Comparison of ENCODE assay signal across 8 cellular contexts in genomic region chr1:12166834-12167492, GRCh38. TPM values are rescaled to one million over a fixed set of nuclear protein-coding genes. Genes with fewer than 3 reads are reported as not detected.
A peak's percentile ranks its signal among the peaks of the same experiment; 100 is the strongest.
DNase-seq lines count a peak whose midpoint lies in the region; ATAC-seq and TF ChIP-seq lines count a peak whose summit lies in the region.

Gene TNFRSF1B, plus strand, starts transcription at chr1:12166991. Its CDS starts 101 bp downstream, at chr1:12167092.

- no peaks in the 10 kb centered on the region for H3K27me3 Mint-ChIP-seq in activated T-cell treated with anti-CD3 and anti-CD28 coated beads, Interleukin-2, amount 50 U/mL, for 4 hours (ENCODE audit: low read depth)
- peaks cover 47% of the 10 kb centered on the region for H3K27me3 Mint-ChIP-seq in nephron (ENCODE audit: low read depth)

- peak within 1 kb of the TSS; percentile 3; the same call in 1 of the 2 replicates for H3K9ac ChIP-seq in DND-41 (ENCODE audit: low read depth, low read length)

- no peaks in the 10 kb centered on the region for H3K79me2 ChIP-seq in DND-41 (ENCODE audit: insufficient read depth, low read length)

- H3K4me3 Mint-ChIP-seq in activated T-cell treated with anti-CD3 and anti-CD28 coated beads, Interleukin-2, amount 50 U/mL, for 4 hours: peak within 1 kb of the TSS; percentile 100
- H3K4me3 Mint-ChIP-seq in nephron: peak within 1 kb of the TSS; percentile 83 to 90 (median 87)

- TF ChIP-seq CTCF in DND-41 (IDR thresholded peaks at IDR 0.05; ENCODE audit: borderline replicate concordance, extremely low read depth, low read length, poor library complexity, severe bottlenecking): no peak
- TF ChIP-seq CTCF in nephron (IDR thresholded peaks at IDR 0.05; ENCODE audit: unreplicated experiment in 3 of 3): no peak
- no peak for TF ChIP-seq CTCF in thyroid gland (IDR thresholded peaks at IDR 0.05)

- H3K9me3 ChIP-seq in DND-41 (ENCODE audit: insufficient read depth, low read length, severe bottlenecking): no peaks in the 10 kb centered on the region
- H3K9me3 ChIP-seq in thyroid gland: no peaks in the 10 kb centered on the region

- DNase-seq in DND-41 (peak; percentile 44), NOMO-1 (lab: John Stamatoyannopoulos, UW; ENCODE audit: unreplicated experiment in 2 of 2) (peak; percentile 40 to 75), fibroblast of gingiva (ENCODE audit: low read depth) (peak; percentile 31), thyroid gland (peak; percentile 59 to 60)
- DNase-seq in activated T-cell treated with anti-CD3 and anti-CD28 coated beads, Interleukin-2, amount 50 U/mL, for 4 hours: peak; percentile 70

- peaks cover 64% of the 10 kb centered on the region for H3K4me1 Mint-ChIP-seq in activated T-cell treated with anti-CD3 and anti-CD28 coated beads, Interleukin-2, amount 50 U/mL, for 4 hours (ENCODE audit: low read depth)
- H3K4me1 Mint-ChIP-seq in nephron: peaks cover 20% of the 10 kb centered on the region

- H3K4me3 ChIP-seq in DND-41 (ENCODE audit: low read depth in 1 of 2, low read length in 2 of 2): peak within 1 kb of the TSS in 1 of 2 experiments; percentile 35; a peak in 2 of 4 replicates
- H3K4me3 ChIP-seq in thyroid gland (replicated peaks in 1 of 3): peak within 1 kb of the TSS in 2 of 3 donors; percentile 32 to 66

- intact Hi-C loops in thyroid gland (cut with DNase I): no loop called here

- TF ChIP-seq POLR2A in thyroid gland (IDR thresholded peaks at IDR 0.05): peak in 1 of 2 donors; percentile 74

- H2AFZ ChIP-seq in DND-41 (ENCODE audit: low read depth, low read length): no peak within 1 kb of the TSS

- peak; percentile 63 for ATAC-seq in DND-41 (ENCODE audit: insufficient read depth, low read depth)
- peak; percentile 49 for ATAC-seq in GM21528 (IDR thresholded peaks at IDR 0.05; ENCODE audit: low FRiP score, unreplicated experiment)
- peak; percentile 72 to 74 for ATAC-seq in activated T-cell treated with anti-CD3 and anti-CD28 coated beads, Interleukin-2, amount 50 U/mL, for 4 hours
- ATAC-seq in HG02840 (IDR thresholded peaks at IDR 0.05; ENCODE audit: low FRiP score, unreplicated experiment): no peak

- H4K20me1 ChIP-seq in DND-41 (ENCODE audit: insufficient read depth, low read length): peaks cover 29% of the 10 kb centered on the region

- peak within 1 kb of the TSS; percentile 64 for H3K4me2 ChIP-seq in DND-41 (ENCODE audit: insufficient read depth, low read length)

- no peaks in the 10 kb centered on the region for H3K36me3 ChIP-seq in DND-41 (ENCODE audit: insufficient read depth, low read length)
- no peaks in the 10 kb centered on the region for H3K36me3 ChIP-seq in thyroid gland

- WGBS in thyroid gland, 2 donors: 3 to 8% methylated on average over 14 to 30 of the region's 79 CpGs

- peaks cover 5% of the 10 kb centered on the region for H3K9me3 Mint-ChIP-seq in activated T-cell treated with anti-CD3 and anti-CD28 coated beads, Interleukin-2, amount 50 U/mL, for 4 hours
- no peaks in the 10 kb centered on the region for H3K9me3 Mint-ChIP-seq in nephron

- peaks cover 30% of the 10 kb centered on the region for H3K36me3 Mint-ChIP-seq in activated T-cell treated with anti-CD3 and anti-CD28 coated beads, Interleukin-2, amount 50 U/mL, for 4 hours (ENCODE audit: insufficient read depth)
- H3K36me3 Mint-ChIP-seq in nephron (ENCODE audit: low read depth): no peaks in the 10 kb centered on the region

- no peak within 1 kb of the TSS for H3K27ac ChIP-seq in DND-41 (ENCODE audit: low read length)
- peak within 1 kb of the TSS; percentile 2 to 71 (median 64) for H3K27ac ChIP-seq in thyroid gland

- peak within 1 kb of the TSS in 2 of 3 experiments; percentile 53 to 69 for H3K27ac Mint-ChIP-seq in nephron

- peaks cover 62% of the 10 kb centered on the region for H3K27me3 ChIP-seq in DND-41 (ENCODE audit: insufficient read depth, low read length, poor library complexity)
- no peaks in the 10 kb centered on the region for H3K27me3 ChIP-seq in thyroid gland

- peaks cover 23% of the 10 kb centered on the region for H3K4me1 ChIP-seq in DND-41 (ENCODE audit: insufficient read depth, low read length)
- H3K4me1 ChIP-seq in thyroid gland: peaks cover 4 to 25% of the 10 kb centered on the region in 2 donors

RNA-seq across cellular contexts. Expression of gene TNFRSF1B, which starts in this region (rescaled TPM):
- total RNA-seq in activated T-cell treated with anti-CD3 and anti-CD28 coated beads, Interleukin-2, amount 50 U/mL, for 4 hours: 100 to 1,000 TPM; 218 to 255 (median 229) TPM
- total RNA-seq in thyroid gland: 10 to 100 TPM in 2 of 4 donors, 1 to 10 TPM in 2; 4.4 to 20.4 (median 9.0) TPM

Comparison
In these comparisons a context has a peak if more than half of its experiments do, and no peak if none do; other contexts are left out.
1. RNA of gene TNFRSF1B (total RNA-seq): 218 to 255 TPM in activated T-cell treated with anti-CD3 and anti-CD28 coated beads, Interleukin-2, amount 50 U/mL, for 4 hours; 4.4 to 20.4 TPM in thyroid gland; every median in the first group is over 10 times any median in the second.
2. Peak in every context shown above with its lines, with median percentiles within 50 percentile points of each other: DNase-seq.